Comparison of ENCODE assay signal across 17 cellular contexts in the genomic region with DNA sequence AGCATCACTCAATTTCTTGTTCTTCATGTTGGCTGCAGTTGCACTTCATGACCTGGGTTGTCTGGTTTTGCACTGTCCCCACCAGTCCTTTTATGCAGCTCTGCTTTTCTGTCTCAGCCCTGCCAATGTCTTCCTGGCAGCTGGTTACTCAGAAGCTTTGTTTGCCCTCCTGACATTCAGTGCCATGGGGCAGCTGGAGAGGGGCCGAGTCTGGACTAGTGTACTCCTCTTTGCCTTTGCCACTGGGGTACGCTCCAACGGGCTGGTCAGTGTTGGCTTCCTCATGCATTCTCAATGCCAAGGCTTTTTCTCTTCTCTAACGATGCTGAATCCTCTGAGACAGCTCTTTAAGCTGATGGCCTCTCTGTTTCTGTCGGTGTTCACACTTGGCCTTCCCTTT. TPM values are rescaled to one million over a fixed set of nuclear protein-coding genes. Genes with fewer than 3 reads are reported as not detected.
DNase-seq lines count a peak whose midpoint lies in the region; ATAC-seq and TF ChIP-seq lines count a peak whose summit lies in the region.
"Had no signal": no experiment of that assay in that cellular context is flagged by ENCODE, and none has a peak within 500 bp of the region (broad histone marks: within the 10 kb centered on the region; RNA-seq: fewer than 3 reads in every experiment).

No MANE protein-coding gene starts in this region.

- no peaks in the 10 kb centered on the region for H3K27me3 Mint-ChIP-seq in natural killer cell treated with Interleukin-12 subunit alpha and Interleukin-12 subunit beta and Interleukin-15 and Interleukin-18, amount 100 ng/mL, for 72 hours
- no peaks in the 10 kb centered on the region for H3K27me3 Mint-ChIP-seq in natural killer cell (ENCODE audit: low read depth in 2 of 2)
- H3K27me3 Mint-ChIP-seq in activated T-helper 1 cell treated with anti-CD3 and anti-CD28 coated beads, Interleukin-12 subunit alpha, Interleukin-12 subunit beta, Interleukin-2, Interleukin-4 antibody, amounts not matched to agents 30 ng/mL and 10 ng/mL and 1 ng/mL, durations not matched to agents 14 hours and 24 hours and 36 hours (ENCODE audit: insufficient read depth) = no peaks in the 10 kb centered on the region
- H3K27me3 Mint-ChIP-seq: B cell; CD4-positive, alpha-beta T cell had no signal

- H3K9me3 Mint-ChIP-seq in natural killer cell treated with Interleukin-12 subunit alpha and Interleukin-12 subunit beta and Interleukin-15 and Interleukin-18, amount 100 ng/mL, for 72 hours = no peaks in the 10 kb centered on the region
- H3K9me3 Mint-ChIP-seq in natural killer cell = no peaks in the 10 kb centered on the region
- no peaks in the 10 kb centered on the region for H3K9me3 Mint-ChIP-seq in activated T-helper 1 cell treated with anti-CD3 and anti-CD28 coated beads, Interleukin-12 subunit alpha, Interleukin-12 subunit beta, Interleukin-2, Interleukin-4 antibody, amounts not matched to agents 30 ng/mL and 10 ng/mL and 1 ng/mL, durations not matched to agents 14 hours and 24 hours and 36 hours
- H3K9me3 Mint-ChIP-seq: CD4-positive, alpha-beta T cell had no signal

- H3K4me1 Mint-ChIP-seq in natural killer cell treated with Interleukin-12 subunit alpha and Interleukin-12 subunit beta and Interleukin-15 and Interleukin-18, amount 100 ng/mL, for 72 hours (ENCODE audit: low read depth in 2 of 2) = peaks cover 45 to 61% of the 10 kb centered on the region in 2 donors
- peaks cover 30 to 32% of the 10 kb centered on the region in 2 donors for H3K4me1 Mint-ChIP-seq in natural killer cell
- peaks cover 62% of the 10 kb centered on the region for H3K4me1 Mint-ChIP-seq in activated T-helper 1 cell treated with anti-CD3 and anti-CD28 coated beads, Interleukin-12 subunit alpha, Interleukin-12 subunit beta, Interleukin-2, Interleukin-4 antibody, amounts not matched to agents 30 ng/mL and 10 ng/mL and 1 ng/mL, durations not matched to agents 14 hours and 24 hours and 36 hours (ENCODE audit: low read depth)

- no peak for TF ChIP-seq CTCF in natural killer cell (IDR thresholded peaks at IDR 0.05)

- H3K4me3 Mint-ChIP-seq in natural killer cell treated with Interleukin-12 subunit alpha and Interleukin-12 subunit beta and Interleukin-15 and Interleukin-18, amount 100 ng/mL, for 72 hours = peak overlapping the region; percentile 8
- no peak overlapping the region for H3K4me3 Mint-ChIP-seq in natural killer cell
- H3K4me3 Mint-ChIP-seq in activated T-helper 1 cell treated with anti-CD3 and anti-CD28 coated beads, Interleukin-12 subunit alpha, Interleukin-12 subunit beta, Interleukin-2, Interleukin-4 antibody, amounts not matched to agents 30 ng/mL and 10 ng/mL and 1 ng/mL, durations not matched to agents 14 hours and 24 hours and 36 hours = no peak overlapping the region
- H3K4me3 Mint-ChIP-seq: B cell; CD4-positive, alpha-beta T cell had no signal

- ATAC-seq in natural killer cell treated with Interleukin-12 subunit alpha and Interleukin-12 subunit beta and Interleukin-15 and Interleukin-18, amount 100 ng/mL, for 72 hours = no peak
- ATAC-seq in natural killer cell (no peak), left lobe of liver (peak; percentile 87), GM21367 (IDR thresholded peaks at IDR 0.05; ENCODE audit: unreplicated experiment) (no peak)
- ATAC-seq: GM12878, K562 had no signal

- H3K36me3 Mint-ChIP-seq in natural killer cell treated with Interleukin-12 subunit alpha and Interleukin-12 subunit beta and Interleukin-15 and Interleukin-18, amount 100 ng/mL, for 72 hours = peaks cover 35% of the 10 kb centered on the region
- H3K36me3 Mint-ChIP-seq in natural killer cell = peaks cover 23% of the 10 kb centered on the region
- peaks cover 40% of the 10 kb centered on the region for H3K36me3 Mint-ChIP-seq in activated T-helper 1 cell treated with anti-CD3 and anti-CD28 coated beads, Interleukin-12 subunit alpha, Interleukin-12 subunit beta, Interleukin-2, Interleukin-4 antibody, amounts not matched to agents 30 ng/mL and 10 ng/mL and 1 ng/mL, durations not matched to agents 14 hours and 24 hours and 36 hours (ENCODE audit: low read depth)

- no peak for DNase-seq in natural killer cell treated with Interleukin-12 subunit alpha and Interleukin-12 subunit beta and Interleukin-15 and Interleukin-18, amount 100 ng/mL, for 72 hours (ENCODE audit: low spot score)
- DNase-seq in natural killer cell = no peak
- DNase-seq in activated T-helper 1 cell treated with anti-CD3 and anti-CD28 coated beads, Interleukin-12 subunit alpha, Interleukin-12 subunit beta, Interleukin-2, Interleukin-4 antibody, amounts not matched to agents 30 ng/mL and 10 ng/mL and 1 ng/mL, durations not matched to agents 14 hours and 24 hours and 36 hours (ENCODE audit: low spot score) = no peak
- DNase-seq in left lobe of liver (ENCODE audit: low spot score) = peak; percentile 87
- DNase-seq in HCEC 1CT = no peak
- no peak for DNase-seq in DMS53 (lab: John Stamatoyannopoulos, UW)
- DNase-seq: ACHN; CD4-positive, alpha-beta T cell; DMS79; GOT3; NCI-H1417; NCI-H1930; NCI-H446 treated with DMSO at 0.1 percent for 48 hours had no signal

- intact Hi-C loops in natural killer cell (cut with micrococcal nuclease) = no loop called here
- intact Hi-C loops in activated T-helper 1 cell treated with anti-CD3 and anti-CD28 coated beads, Interleukin-12 subunit alpha, Interleukin-12 subunit beta, Interleukin-2, Interleukin-4 antibody, amounts not matched to agents 30 ng/mL and 10 ng/mL and 1 ng/mL, durations not matched to agents 14 hours and 24 hours and 36 hours (cut with micrococcal nuclease) = no loop called here

- H3K27ac Mint-ChIP-seq in natural killer cell treated with Interleukin-12 subunit alpha and Interleukin-12 subunit beta and Interleukin-15 and Interleukin-18, amount 100 ng/mL, for 72 hours = peak overlapping the region; percentile 39 to 72
- no peak overlapping the region for H3K27ac Mint-ChIP-seq in natural killer cell
- H3K27ac Mint-ChIP-seq in activated T-helper 1 cell treated with anti-CD3 and anti-CD28 coated beads, Interleukin-12 subunit alpha, Interleukin-12 subunit beta, Interleukin-2, Interleukin-4 antibody, amounts not matched to agents 30 ng/mL and 10 ng/mL and 1 ng/mL, durations not matched to agents 14 hours and 24 hours and 36 hours = peak overlapping the region; percentile 46
- H3K27ac Mint-ChIP-seq: B cell; CD4-positive, alpha-beta T cell had no signal

RNA-seq across cellular contexts. Expression of a gene that starts 6.6 kb away (rescaled TPM):
- 10 to 100 TPM; 44.3 to 60.2 TPM for total RNA-seq in natural killer cell treated with Interleukin-12 subunit alpha and Interleukin-12 subunit beta and Interleukin-15 and Interleukin-18, amount 100 ng/mL, for 72 hours
- total RNA-seq in natural killer cell (10 to 100 TPM; 23.1 to 35.2 (median 30.3) TPM), left lobe of liver (30.8 TPM)
- total RNA-seq in activated T-helper 1 cell treated with anti-CD3 and anti-CD28 coated beads, Interleukin-12 subunit alpha, Interleukin-12 subunit beta, Interleukin-2, Interleukin-4 antibody, amounts not matched to agents 30 ng/mL and 10 ng/mL and 1 ng/mL, durations not matched to agents 14 hours and 24 hours and 36 hours = 18.5 and 22.6 TPM in 2 replicates

RNA-seq across cellular contexts. Expression of a gene that starts 32.1 kb away (rescaled TPM):
- 100 to 1,000 TPM in 1 of 2 donors, 10 to 100 TPM in 1; 87.2 to 106 TPM for total RNA-seq in natural killer cell treated with Interleukin-12 subunit alpha and Interleukin-12 subunit beta and Interleukin-15 and Interleukin-18, amount 100 ng/mL, for 72 hours
- total RNA-seq in natural killer cell = 10 to 100 TPM; 70.0 to 74.6 (median 72.3) TPM
- 87.3 and 94.4 TPM in 2 replicates for total RNA-seq in activated T-helper 1 cell treated with anti-CD3 and anti-CD28 coated beads, Interleukin-12 subunit alpha, Interleukin-12 subunit beta, Interleukin-2, Interleukin-4 antibody, amounts not matched to agents 30 ng/mL and 10 ng/mL and 1 ng/mL, durations not matched to agents 14 hours and 24 hours and 36 hours
- 10.3 TPM for total RNA-seq in left lobe of liver

Comparison
In these comparisons a context has a peak if more than half of its experiments do, and no peak if none do; other contexts are left out.
1. H3K27ac Mint-ChIP-seq: peak in natural killer cell treated with Interleukin-12 subunit alpha and Interleukin-12 subunit beta and Interleukin-15 and Interleukin-18, amount 100 ng/mL, for 72 hours (2 of 2) and activated T-helper 1 cell treated with anti-CD3 and anti-CD28 coated beads, Interleukin-12 subunit alpha, Interleukin-12 subunit beta, Interleukin-2, Interleukin-4 antibody, amounts not matched to agents 30 ng/mL and 10 ng/mL and 1 ng/mL, durations not matched to agents 14 hours and 24 hours and 36 hours (single experiment); none in natural killer cell (0 of 2).